ENCODE assay signal across 1 cellular context in genomic region chr2:170973492-170974303, GRCh38.
A peak's percentile ranks its signal among the peaks of the same experiment; 100 is the strongest.
TF ChIP-seq lines count a peak whose summit lies in the region.

No MANE protein-coding gene starts in this region.

TF ChIP-seq in HepG2, 621 proteins besides CTCF, POLR2A, EP300 and RAD21 (continued from another document and continues in another):
- TF ChIP-seq ZBTB40 (IDR thresholded peaks at IDR 0.05), result no peak
- no peak; the same call in none of the 2 replicates for TF ChIP-seq ZBTB40 (CRISPR knock-in tag; IDR thresholded peaks at IDR 0.05)
- TF ChIP-seq, protein P1, sequence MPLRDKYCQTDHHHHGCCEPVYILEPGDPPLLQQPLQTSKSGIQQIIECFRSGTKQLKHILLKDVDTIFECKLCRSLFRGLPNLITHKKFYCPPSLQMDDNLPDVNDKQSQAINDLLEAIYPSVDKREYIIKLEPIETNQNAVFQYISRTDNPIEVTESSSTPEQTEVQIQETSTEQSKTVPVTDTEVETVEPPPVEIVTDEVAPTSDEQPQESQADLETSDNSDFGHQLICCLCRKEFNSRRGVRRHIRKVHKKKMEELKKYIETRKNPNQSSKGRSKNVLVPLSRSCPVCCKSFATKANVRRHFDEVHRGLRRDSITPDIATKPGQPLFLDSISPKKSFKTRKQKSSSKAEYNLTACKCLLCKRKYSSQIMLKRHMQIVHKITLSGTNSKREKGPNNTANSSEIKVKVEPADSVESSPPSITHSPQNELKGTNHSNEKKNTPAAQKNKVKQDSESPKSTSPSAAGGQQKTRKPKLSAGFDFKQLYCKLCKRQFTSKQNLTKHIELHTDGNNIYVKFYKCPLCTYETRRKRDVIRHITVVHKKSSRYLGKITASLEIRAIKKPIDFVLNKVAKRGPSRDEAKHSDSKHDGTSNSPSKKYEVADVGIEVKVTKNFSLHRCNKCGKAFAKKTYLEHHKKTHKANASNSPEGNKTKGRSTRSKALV (CRISPR knock-in tag; IDR thresholded peaks at IDR 0.05), result peak; percentile 91
- TF ChIP-seq, protein P2, sequence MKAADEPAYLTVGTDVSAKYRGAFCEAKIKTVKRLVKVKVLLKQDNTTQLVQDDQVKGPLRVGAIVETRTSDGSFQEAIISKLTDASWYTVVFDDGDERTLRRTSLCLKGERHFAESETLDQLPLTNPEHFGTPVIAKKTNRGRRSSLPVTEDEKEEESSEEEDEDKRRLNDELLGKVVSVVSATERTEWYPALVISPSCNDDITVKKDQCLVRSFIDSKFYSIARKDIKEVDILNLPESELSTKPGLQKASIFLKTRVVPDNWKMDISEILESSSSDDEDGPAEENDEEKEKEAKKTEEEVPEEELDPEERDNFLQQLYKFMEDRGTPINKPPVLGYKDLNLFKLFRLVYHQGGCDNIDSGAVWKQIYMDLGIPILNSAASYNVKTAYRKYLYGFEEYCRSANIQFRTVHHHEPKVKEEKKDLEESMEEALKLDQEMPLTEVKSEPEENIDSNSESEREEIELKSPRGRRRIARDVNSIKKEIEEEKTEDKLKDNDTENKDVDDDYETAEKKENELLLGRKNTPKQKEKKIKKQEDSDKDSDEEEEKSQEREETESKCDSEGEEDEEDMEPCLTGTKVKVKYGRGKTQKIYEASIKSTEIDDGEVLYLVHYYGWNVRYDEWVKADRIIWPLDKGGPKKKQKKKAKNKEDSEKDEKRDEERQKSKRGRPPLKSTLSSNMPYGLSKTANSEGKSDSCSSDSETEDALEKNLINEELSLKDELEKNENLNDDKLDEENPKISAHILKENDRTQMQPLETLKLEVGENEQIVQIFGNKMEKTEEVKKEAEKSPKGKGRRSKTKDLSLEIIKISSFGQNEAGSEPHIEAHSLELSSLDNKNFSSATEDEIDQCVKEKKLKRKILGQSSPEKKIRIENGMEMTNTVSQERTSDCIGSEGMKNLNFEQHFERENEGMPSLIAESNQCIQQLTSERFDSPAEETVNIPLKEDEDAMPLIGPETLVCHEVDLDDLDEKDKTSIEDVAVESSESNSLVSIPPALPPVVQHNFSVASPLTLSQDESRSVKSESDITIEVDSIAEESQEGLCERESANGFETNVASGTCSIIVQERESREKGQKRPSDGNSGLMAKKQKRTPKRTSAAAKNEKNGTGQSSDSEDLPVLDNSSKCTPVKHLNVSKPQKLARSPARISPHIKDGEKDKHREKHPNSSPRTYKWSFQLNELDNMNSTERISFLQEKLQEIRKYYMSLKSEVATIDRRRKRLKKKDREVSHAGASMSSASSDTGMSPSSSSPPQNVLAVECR (CRISPR knock-in tag; IDR thresholded peaks at IDR 0.05; ENCODE audit: borderline replicate concordance), result peak; percentile 63; the same call in 1 of the 2 replicates
- peak; percentile 93 for TF ChIP-seq ZNF501 (CRISPR knock-in tag; IDR thresholded peaks at IDR 0.05)
- TF ChIP-seq, protein P3, sequence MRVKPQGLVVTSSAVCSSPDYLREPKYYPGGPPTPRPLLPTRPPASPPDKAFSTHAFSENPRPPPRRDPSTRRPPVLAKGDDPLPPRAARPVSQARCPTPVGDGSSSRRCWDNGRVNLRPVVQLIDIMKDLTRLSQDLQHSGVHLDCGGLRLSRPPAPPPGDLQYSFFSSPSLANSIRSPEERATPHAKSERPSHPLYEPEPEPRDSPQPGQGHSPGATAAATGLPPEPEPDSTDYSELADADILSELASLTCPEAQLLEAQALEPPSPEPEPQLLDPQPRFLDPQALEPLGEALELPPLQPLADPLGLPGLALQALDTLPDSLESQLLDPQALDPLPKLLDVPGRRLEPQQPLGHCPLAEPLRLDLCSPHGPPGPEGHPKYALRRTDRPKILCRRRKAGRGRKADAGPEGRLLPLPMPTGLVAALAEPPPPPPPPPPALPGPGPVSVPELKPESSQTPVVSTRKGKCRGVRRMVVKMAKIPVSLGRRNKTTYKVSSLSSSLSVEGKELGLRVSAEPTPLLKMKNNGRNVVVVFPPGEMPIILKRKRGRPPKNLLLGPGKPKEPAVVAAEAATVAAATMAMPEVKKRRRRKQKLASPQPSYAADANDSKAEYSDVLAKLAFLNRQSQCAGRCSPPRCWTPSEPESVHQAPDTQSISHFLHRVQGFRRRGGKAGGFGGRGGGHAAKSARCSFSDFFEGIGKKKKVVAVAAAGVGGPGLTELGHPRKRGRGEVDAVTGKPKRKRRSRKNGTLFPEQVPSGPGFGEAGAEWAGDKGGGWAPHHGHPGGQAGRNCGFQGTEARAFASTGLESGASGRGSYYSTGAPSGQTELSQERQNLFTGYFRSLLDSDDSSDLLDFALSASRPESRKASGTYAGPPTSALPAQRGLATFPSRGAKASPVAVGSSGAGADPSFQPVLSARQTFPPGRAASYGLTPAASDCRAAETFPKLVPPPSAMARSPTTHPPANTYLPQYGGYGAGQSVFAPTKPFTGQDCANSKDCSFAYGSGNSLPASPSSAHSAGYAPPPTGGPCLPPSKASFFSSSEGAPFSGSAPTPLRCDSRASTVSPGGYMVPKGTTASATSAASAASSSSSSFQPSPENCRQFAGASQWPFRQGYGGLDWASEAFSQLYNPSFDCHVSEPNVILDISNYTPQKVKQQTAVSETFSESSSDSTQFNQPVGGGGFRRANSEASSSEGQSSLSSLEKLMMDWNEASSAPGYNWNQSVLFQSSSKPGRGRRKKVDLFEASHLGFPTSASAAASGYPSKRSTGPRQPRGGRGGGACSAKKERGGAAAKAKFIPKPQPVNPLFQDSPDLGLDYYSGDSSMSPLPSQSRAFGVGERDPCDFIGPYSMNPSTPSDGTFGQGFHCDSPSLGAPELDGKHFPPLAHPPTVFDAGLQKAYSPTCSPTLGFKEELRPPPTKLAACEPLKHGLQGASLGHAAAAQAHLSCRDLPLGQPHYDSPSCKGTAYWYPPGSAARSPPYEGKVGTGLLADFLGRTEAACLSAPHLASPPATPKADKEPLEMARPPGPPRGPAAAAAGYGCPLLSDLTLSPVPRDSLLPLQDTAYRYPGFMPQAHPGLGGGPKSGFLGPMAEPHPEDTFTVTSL (CRISPR knock-in tag; IDR thresholded peaks at IDR 0.05; ENCODE audit: borderline replicate concordance), result peak; percentile 2; the same call in 1 of the 2 replicates
- peak; percentile 52; the same call in 1 of the 2 replicates for TF ChIP-seq PHF20 (CRISPR knock-in tag; IDR thresholded peaks at IDR 0.05)
- TF ChIP-seq, protein P4, sequence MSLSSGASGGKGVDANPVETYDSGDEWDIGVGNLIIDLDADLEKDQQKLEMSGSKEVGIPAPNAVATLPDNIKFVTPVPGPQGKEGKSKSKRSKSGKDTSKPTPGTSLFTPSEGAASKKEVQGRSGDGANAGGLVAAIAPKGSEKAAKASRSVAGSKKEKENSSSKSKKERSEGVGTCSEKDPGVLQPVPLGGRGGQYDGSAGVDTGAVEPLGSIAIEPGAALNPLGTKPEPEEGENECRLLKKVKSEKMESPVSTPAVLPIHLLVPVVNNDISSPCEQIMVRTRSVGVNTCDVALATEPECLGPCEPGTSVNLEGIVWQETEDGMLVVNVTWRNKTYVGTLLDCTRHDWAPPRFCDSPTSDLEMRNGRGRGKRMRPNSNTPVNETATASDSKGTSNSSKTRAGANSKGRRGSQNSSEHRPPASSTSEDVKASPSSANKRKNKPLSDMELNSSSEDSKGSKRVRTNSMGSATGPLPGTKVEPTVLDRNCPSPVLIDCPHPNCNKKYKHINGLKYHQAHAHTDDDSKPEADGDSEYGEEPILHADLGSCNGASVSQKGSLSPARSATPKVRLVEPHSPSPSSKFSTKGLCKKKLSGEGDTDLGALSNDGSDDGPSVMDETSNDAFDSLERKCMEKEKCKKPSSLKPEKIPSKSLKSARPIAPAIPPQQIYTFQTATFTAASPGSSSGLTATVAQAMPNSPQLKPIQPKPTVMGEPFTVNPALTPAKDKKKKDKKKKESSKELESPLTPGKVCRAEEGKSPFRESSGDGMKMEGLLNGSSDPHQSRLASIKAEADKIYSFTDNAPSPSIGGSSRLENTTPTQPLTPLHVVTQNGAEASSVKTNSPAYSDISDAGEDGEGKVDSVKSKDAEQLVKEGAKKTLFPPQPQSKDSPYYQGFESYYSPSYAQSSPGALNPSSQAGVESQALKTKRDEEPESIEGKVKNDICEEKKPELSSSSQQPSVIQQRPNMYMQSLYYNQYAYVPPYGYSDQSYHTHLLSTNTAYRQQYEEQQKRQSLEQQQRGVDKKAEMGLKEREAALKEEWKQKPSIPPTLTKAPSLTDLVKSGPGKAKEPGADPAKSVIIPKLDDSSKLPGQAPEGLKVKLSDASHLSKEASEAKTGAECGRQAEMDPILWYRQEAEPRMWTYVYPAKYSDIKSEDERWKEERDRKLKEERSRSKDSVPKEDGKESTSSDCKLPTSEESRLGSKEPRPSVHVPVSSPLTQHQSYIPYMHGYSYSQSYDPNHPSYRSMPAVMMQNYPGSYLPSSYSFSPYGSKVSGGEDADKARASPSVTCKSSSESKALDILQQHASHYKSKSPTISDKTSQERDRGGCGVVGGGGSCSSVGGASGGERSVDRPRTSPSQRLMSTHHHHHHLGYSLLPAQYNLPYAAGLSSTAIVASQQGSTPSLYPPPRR (CRISPR knock-in tag; IDR thresholded peaks at IDR 0.05; ENCODE audit: borderline replicate concordance), result peak; percentile 22; the same call in 1 of the 2 replicates
- TF ChIP-seq PCBP1 (IDR thresholded peaks at IDR 0.05; ENCODE audit: borderline replicate concordance, low read depth, low read length), result no peak
- TF ChIP-seq CHD2 (IDR thresholded peaks at IDR 0.05; ENCODE audit: low read depth, low read length), result peak; percentile 7; the same call in 1 of the 2 replicates
- TF ChIP-seq HMG20B (CRISPR knock-in tag; conservative IDR thresholded peaks at IDR 0.05), result peak; percentile 58; the same call in 1 of the 2 replicates
- peak; percentile 27; the same call in 1 of the 2 replicates for TF ChIP-seq NCOA2 (CRISPR knock-in tag; IDR thresholded peaks at IDR 0.05)
- no peak; the same call in 1 of the 2 replicates for TF ChIP-seq RARG (CRISPR knock-in tag; IDR thresholded peaks at IDR 0.05; ENCODE audit: low read depth)
- peak; percentile 87 for TF ChIP-seq ZSCAN31 (CRISPR knock-in tag; IDR thresholded peaks at IDR 0.05; ENCODE audit: low read depth)
- TF ChIP-seq ZNF530 (CRISPR knock-in tag; IDR thresholded peaks at IDR 0.05; ENCODE audit: low read depth), result no peak
- TF ChIP-seq ARHGAP35 (CRISPR knock-in tag; IDR thresholded peaks at IDR 0.05; ENCODE audit: borderline replicate concordance), result peak; percentile 46
- peak; percentile 76; the same call in 1 of the 2 replicates for TF ChIP-seq ZNF747 (CRISPR knock-in tag; IDR thresholded peaks at IDR 0.05; ENCODE audit: borderline replicate concordance)
- TF ChIP-seq ZNF343 (CRISPR knock-in tag; IDR thresholded peaks at IDR 0.05), result peak; percentile 94
- TF ChIP-seq TCF12 (IDR thresholded peaks at IDR 0.05), result no peak
- TF ChIP-seq TCF12 (CRISPR knock-in tag; IDR thresholded peaks at IDR 0.05), result no peak
- TF ChIP-seq SP1 (IDR thresholded peaks at IDR 0.05), result no peak
- TF ChIP-seq SP1 (CRISPR knock-in tag; IDR thresholded peaks at IDR 0.05), result peak; percentile 55; the same call in 1 of the 2 replicates
- peak; percentile 85; the same call in 1 of the 2 replicates for TF ChIP-seq SSRP1 (CRISPR knock-in tag; IDR thresholded peaks at IDR 0.05)
- no peak; the same call in 1 of the 2 replicates for TF ChIP-seq NPAS2 (CRISPR knock-in tag; IDR thresholded peaks at IDR 0.05; ENCODE audit: borderline replicate concordance)
- peak; percentile 12 for TF ChIP-seq ETV5 (CRISPR knock-in tag; IDR thresholded peaks at IDR 0.05; ENCODE audit: borderline replicate concordance)
- TF ChIP-seq MXI1 (IDR thresholded peaks at IDR 0.05; ENCODE audit: borderline replicate concordance, low read depth, low read length), result peak; percentile 97
- no peak for TF ChIP-seq CBX2 (IDR thresholded peaks at IDR 0.05; ENCODE audit: low read depth, low read length)
- 0 out of 2 replicates have a peak, but pooled peaks have one; percentile 57 for TF ChIP-seq CBX2 (CRISPR knock-in tag; IDR thresholded peaks at IDR 0.05; ENCODE audit: low read depth)
- TF ChIP-seq ATM (IDR thresholded peaks at IDR 0.05; ENCODE audit: borderline replicate concordance), result no peak
